In genomic region chrX:103710609-103711008, GRCh38 we compare ENCODE assay signal across 32 cellular contexts. TPM values are rescaled to one million over a fixed set of nuclear protein-coding genes. Genes with fewer than 3 reads are reported as not detected.
"Had no signal": no experiment of that assay in that cellular context is flagged by ENCODE, and none has a peak within 500 bp of the region (broad histone marks: within the 10 kb centered on the region; RNA-seq: fewer than 3 reads in every experiment).

A gene with protein sequence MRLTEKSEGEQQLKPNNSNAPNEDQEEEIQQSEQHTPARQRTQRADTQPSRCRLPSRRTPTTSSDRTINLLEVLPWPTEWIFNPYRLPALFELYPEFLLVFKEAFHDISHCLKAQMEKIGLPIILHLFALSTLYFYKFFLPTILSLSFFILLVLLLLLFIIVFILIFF (plus strand): TSS chrX:103710909. CDS start chrX:103712259, 1,350 bp downstream.

- H3K4me1 Mint-ChIP-seq: activated naive CD8-positive, alpha-beta T cell treated with anti-CD3 and anti-CD28 coated beads for 36 hours; immature natural killer cell; stimulated activated memory B cell treated with anti-CD40 and anti-IgM and Interleukin-4, amounts not matched to agents 10 μg/mL and 1 μg/mL and 100 μg/mL, for 72 hours had no signal

- H3K9me3 Mint-ChIP-seq: activated naive CD8-positive, alpha-beta T cell treated with anti-CD3 and anti-CD28 coated beads for 36 hours; activated T-cell treated with anti-CD3 and anti-CD28 coated beads, Interleukin-2, amount 50 U/mL, for 24 hours; activated T-helper 2 cell treated with anti-CD3 and anti-CD28 coated beads, Interferon-gamma antibody, Interleukin-2, Interleukin-4, amounts not matched to agents 10 μg/mL and 5 μg/mL and 100 μg/mL, durations not matched to agents 14 hours and 24 hours and 36 hours; immature natural killer cell; naive thymus-derived CD4-positive, alpha-beta T cell; stimulated activated memory B cell treated with anti-CD40 and anti-IgM and Interleukin-4, amounts not matched to agents 10 μg/mL and 1 μg/mL and 100 μg/mL, for 72 hours; T-helper 2 cell treated with Interferon-gamma antibody and Interleukin-4, amounts not matched to agents 5 μg/mL and 100 μg/mL, for 36 hours had no signal

- H3K27me3 Mint-ChIP-seq: activated naive CD8-positive, alpha-beta T cell treated with anti-CD3 and anti-CD28 coated beads for 36 hours; stimulated activated memory B cell treated with anti-CD40 and anti-IgM and Interleukin-4, amounts not matched to agents 10 μg/mL and 1 μg/mL and 100 μg/mL, for 72 hours had no signal

- H3K4me3 Mint-ChIP-seq: activated naive CD8-positive, alpha-beta T cell treated with anti-CD3 and anti-CD28 coated beads for 36 hours; activated T-cell treated with anti-CD3 and anti-CD28 coated beads, Interleukin-2, amount 50 U/mL, for 24 hours; immature natural killer cell; naive thymus-derived CD4-positive, alpha-beta T cell; stimulated activated memory B cell treated with anti-CD40 and anti-IgM and Interleukin-4, amounts not matched to agents 10 μg/mL and 1 μg/mL and 100 μg/mL, for 72 hours; T-helper 2 cell treated with Interferon-gamma antibody and Interleukin-4, amounts not matched to agents 5 μg/mL and 100 μg/mL, for 36 hours had no signal

- DNase-seq: activated CD4-positive, CD25-positive, alpha-beta regulatory T cell treated with anti-CD3 and anti-CD28 coated beads, Interleukin-2, amount 50 U/mL, for 72 hours; activated CD8-positive, alpha-beta memory T cell treated with anti-CD3 and anti-CD28 coated beads for 24 hours; activated CD8-positive, alpha-beta memory T cell treated with anti-CD3 and anti-CD28 coated beads, Interleukin-2, amount 50 U/mL, for 4 hours; activated naive CD4-positive, alpha-beta T cell; activated naive CD8-positive, alpha-beta T cell treated with anti-CD3 and anti-CD28 coated beads for 36 hours; activated T-cell treated with anti-CD3 and anti-CD28 coated beads, Interleukin-2, amount 50 U/mL, for 24 hours; cerebellar nuclear complex; cortex of kidney; heart right ventricle; immature natural killer cell; left lung; naive thymus-derived CD4-positive, alpha-beta T cell; nucleus accumbens; sigmoid colon; stimulated activated CD4-positive, alpha-beta T cell treated with anti-CD3 and anti-CD28 coated beads, Interleukin-15, amount 100 ng/mL, for 24 hours; stomach; SW 1271 had no signal

- H3K36me3 Mint-ChIP-seq: activated naive CD8-positive, alpha-beta T cell treated with anti-CD3 and anti-CD28 coated beads for 36 hours; immature natural killer cell; naive thymus-derived CD4-positive, alpha-beta T cell; stimulated activated memory B cell treated with anti-CD40 and anti-IgM and Interleukin-4, amounts not matched to agents 10 μg/mL and 1 μg/mL and 100 μg/mL, for 72 hours had no signal

- ATAC-seq: heart right ventricle; left lung; stimulated activated memory B cell treated with anti-CD40 and anti-IgM and Interleukin-4, amounts not matched to agents 10 μg/mL and 1 μg/mL and 100 μg/mL, for 72 hours had no signal

- H3K27ac ChIP-seq: heart right ventricle, left lung, sigmoid colon, SK-N-MC, stomach, thoracic aorta, upper lobe of left lung, VCaP had no signal

- H3K27ac Mint-ChIP-seq: activated naive CD8-positive, alpha-beta T cell treated with anti-CD3 and anti-CD28 coated beads for 36 hours; activated T-cell treated with anti-CD3 and anti-CD28 coated beads, Interleukin-2, amount 50 U/mL, for 24 hours; activated T-helper 2 cell treated with anti-CD3 and anti-CD28 coated beads, Interferon-gamma antibody, Interleukin-2, Interleukin-4, amounts not matched to agents 10 μg/mL and 5 μg/mL and 100 μg/mL, durations not matched to agents 14 hours and 24 hours and 36 hours; immature natural killer cell; naive thymus-derived CD4-positive, alpha-beta T cell; stimulated activated memory B cell treated with anti-CD40 and anti-IgM and Interleukin-4, amounts not matched to agents 10 μg/mL and 1 μg/mL and 100 μg/mL, for 72 hours; T-helper 2 cell treated with Interferon-gamma antibody and Interleukin-4, amounts not matched to agents 5 μg/mL and 100 μg/mL, for 36 hours had no signal

RNA-seq across cellular contexts. Expression of the gene that starts here (rescaled TPM):
- total RNA-seq: activated naive CD8-positive, alpha-beta T cell treated with anti-CD3 and anti-CD28 coated beads for 36 hours; activated T-helper 2 cell treated with anti-CD3 and anti-CD28 coated beads, Interferon-gamma antibody, Interleukin-2, Interleukin-4, amounts not matched to agents 10 μg/mL and 5 μg/mL and 100 μg/mL, durations not matched to agents 14 hours and 24 hours and 36 hours; bronchial epithelial cell; epithelial cell of proximal tubule; fibroblast of villous mesenchyme; kidney epithelial cell; left lung; mesenteric fat pad; naive thymus-derived CD4-positive, alpha-beta T cell; posterior vena cava; renal cortical epithelial cell; sigmoid colon; smooth muscle cell; stomach; thoracic aorta; upper lobe of left lung had no signal
- polyA plus RNA-seq: immature natural killer cell; naive thymus-derived CD4-positive, alpha-beta T cell; sigmoid colon; stomach had no signal
